Comparison of ENCODE assay signal across 8 cellular contexts in the genomic region with DNA sequence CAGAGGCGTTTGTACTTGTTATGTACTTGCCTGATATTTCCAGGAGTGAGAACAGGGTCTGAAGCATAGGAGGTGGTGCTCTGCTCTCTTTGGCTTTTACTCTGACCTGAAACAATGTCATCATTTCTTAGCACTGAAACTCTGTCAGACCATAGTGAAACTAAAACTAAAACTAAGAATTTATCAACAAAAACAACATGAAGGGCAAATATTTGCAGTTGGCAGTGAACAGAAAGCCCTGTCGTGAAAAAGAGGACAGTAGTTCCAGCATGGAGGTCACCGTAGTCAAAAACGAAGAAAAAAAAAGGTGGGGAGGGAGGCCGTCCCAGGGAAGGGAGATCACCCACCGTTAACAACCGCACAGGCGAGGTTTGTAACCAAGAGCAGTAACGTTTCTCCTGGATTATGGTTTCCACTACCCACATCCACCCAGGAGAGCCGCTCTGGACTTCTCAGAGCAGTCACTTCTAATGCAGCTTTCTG.
DNase-seq lines count a peak whose midpoint lies in the region; ATAC-seq and TF ChIP-seq lines count a peak whose summit lies in the region.

No MANE protein-coding gene starts in this region.

- H2BK5ac ChIP-seq in H9 (ENCODE audit: insufficient read length, low read length), result no peak overlapping the region

- H3K23me2 ChIP-seq in H9 (ENCODE audit: insufficient read length, low read depth, low read length, poor library complexity, severe bottlenecking), result no peaks in the 10 kb centered on the region

- H3K36me3 Mint-ChIP-seq in H9 (ENCODE audit: insufficient read depth in 1 of 3, low read depth in 3 of 3), result peaks cover 2 to 20% (median 6%) of the 10 kb centered on the region in 3 experiments
- H3K36me3 Mint-ChIP-seq in stimulated activated effector memory CD8-positive, alpha-beta T cell treated with anti-CD3 and anti-CD28 coated beads, Interleukin-12 subunit alpha, Interleukin-12 subunit beta, amount 100 ng/mL, for 72 hours, result no peaks in the 10 kb centered on the region

- H3K4me1 ChIP-seq in H9 (ENCODE audit: insufficient read depth, low read length) (peaks cover 11% of the 10 kb centered on the region), Peyer's patch (peaks cover 0 to 7% (median 2%) of the 10 kb centered on the region in 4 donors)

- no peak overlapping the region for H2AFZ ChIP-seq in H9 (ENCODE audit: low read length)

- TF ChIP-seq CTCF in GM12865 (IDR thresholded peaks at IDR 0.05; ENCODE audit: insufficient read depth, low read depth, low read length, missing control alignments) (no peak), H9 (conservative IDR thresholded peaks at IDR 0.05) (no peak), Peyer's patch (IDR thresholded peaks at IDR 0.05) (no peak)

- H4K20me1 ChIP-seq in H9 (ENCODE audit: control insufficient read depth, insufficient read depth, insufficient read length), result no peaks in the 10 kb centered on the region

- H3K27ac Mint-ChIP-seq in H9, result peak overlapping the region; percentile 7 to 93 (median 24); a peak in 5 of 7 replicates
- peak overlapping the region; percentile 85 for H3K27ac Mint-ChIP-seq in stimulated activated effector memory CD8-positive, alpha-beta T cell treated with anti-CD3 and anti-CD28 coated beads, Interleukin-12 subunit alpha, Interleukin-12 subunit beta, amount 100 ng/mL, for 72 hours

- H3K4me2 ChIP-seq in H9 (ENCODE audit: insufficient read depth, insufficient read length, low read length), result no peak overlapping the region

- no peak overlapping the region for H3K4me3 ChIP-seq in GM12865 (ENCODE audit: low read depth, low read length)
- H3K4me3 ChIP-seq in Peyer's patch, result peak overlapping the region in 3 of 4 donors; percentile 14 to 48 (median 46)

- peak; percentile 73 for ATAC-seq in Right ventricle myocardium superior (ENCODE audit: poor library complexity)
- peak; percentile 85 for ATAC-seq in stimulated activated effector memory CD8-positive, alpha-beta T cell treated with anti-CD3 and anti-CD28 coated beads, Interleukin-12 subunit alpha, Interleukin-12 subunit beta, amount 100 ng/mL, for 72 hours

- H3K27ac ChIP-seq in H9 (ENCODE audit: insufficient read length, low read depth, low read length) (no peak overlapping the region), Peyer's patch (peak overlapping the region in 3 of 4 donors; percentile 1 to 64 (median 26))

- H3K36me3 ChIP-seq in Peyer's patch, result no peaks in the 10 kb centered on the region

- DNase-seq in GM12865 (ENCODE audit: low read depth) (peak; percentile 22), H9 (no peak), Peyer's patch (no peak), Right ventricle myocardium superior (no peak), NCI-H524 treated with DMSO at 0.1 percent for 48 hours (lab: John Stamatoyannopoulos, UW) (no peak), NCI-H1092 treated with DMSO at 0.1 percent for 48 hours (lab: John Stamatoyannopoulos, UW) (no peak)
- DNase-seq in stimulated activated effector memory CD8-positive, alpha-beta T cell treated with anti-CD3 and anti-CD28 coated beads, Interleukin-12 subunit alpha, Interleukin-12 subunit beta, amount 100 ng/mL, for 72 hours (ENCODE audit: low spot score in 2 of 2), result no peak
- no peak for DNase-seq in activated CD4-positive, CD25-positive, alpha-beta regulatory T cell treated with anti-CD3 and anti-CD28 coated beads, Interleukin-2, amount 50 U/mL, for 72 hours

- no peak overlapping the region for H2BK120ac ChIP-seq in H9 (ENCODE audit: low read depth, low read length, poor library complexity, severe bottlenecking)

- H3K56ac ChIP-seq in H9 (ENCODE audit: insufficient read length, low read depth, low read length), result no peak overlapping the region

- H4K8ac ChIP-seq in H9 (replicated peaks; ENCODE audit: insufficient read length, low read depth, low read length), result no peak overlapping the region

- H3K27me3 ChIP-seq in H9 (ENCODE audit: insufficient read depth, low read length) (no peaks in the 10 kb centered on the region), Peyer's patch (no peaks in the 10 kb centered on the region)

- no CpG with 5 or more reads among the region's 10 CpGs for WGBS in H9 (ENCODE audit: extremely low coverage, insufficient read length, low lambda C conversion rate)

- no peak overlapping the region for H2AK5ac ChIP-seq in H9 (ENCODE audit: insufficient read length, low read length)

- H3K9me3 ChIP-seq in H9 (ENCODE audit: control insufficient read depth, low read depth, low read length) (no peaks in the 10 kb centered on the region), Peyer's patch (no peaks in the 10 kb centered on the region)

- no peak overlapping the region for H3K14ac ChIP-seq in H9 (ENCODE audit: insufficient read depth, low read length)

- H3K4ac ChIP-seq in H9 (ENCODE audit: low read depth, low read length), result no peak overlapping the region

- H2BK12ac ChIP-seq in H9 (ENCODE audit: insufficient read length, low read depth, low read length), result no peak overlapping the region

- intact Hi-C loops in Right ventricle myocardium superior (cut with DNase I), result no loop called here

- no peaks in the 10 kb centered on the region for H3K79me2 ChIP-seq in H9 (ENCODE audit: insufficient read depth, low read length)

- H3K79me1 ChIP-seq in H9 (ENCODE audit: insufficient read depth, low read depth, low read length, poor library complexity, severe bottlenecking), result no peaks in the 10 kb centered on the region

- H2BK20ac ChIP-seq in H9 (ENCODE audit: low read depth, low read length, poor library complexity, severe bottlenecking), result no peak overlapping the region

- TF ChIP-seq POLR2A in Peyer's patch (IDR thresholded peaks at IDR 0.05), result no peak

- no peaks in the 10 kb centered on the region for H3K27me3 Mint-ChIP-seq in H9 (ENCODE audit: low read depth)

- H3K9me3 Mint-ChIP-seq in H9, result peaks cover 0 to 5% of the 10 kb centered on the region in 2 experiments; a peak in 1 of 5 replicates
- H3K9me3 Mint-ChIP-seq in stimulated activated effector memory CD8-positive, alpha-beta T cell treated with anti-CD3 and anti-CD28 coated beads, Interleukin-12 subunit alpha, Interleukin-12 subunit beta, amount 100 ng/mL, for 72 hours, result peaks cover 2% of the 10 kb centered on the region

- no peak overlapping the region for H2BK15ac ChIP-seq in H9 (ENCODE audit: low read depth, low read length)

- no peak overlapping the region for H3K18ac ChIP-seq in H9 (ENCODE audit: insufficient read length, low read depth, low read length)

- peaks cover 60 to 67% of the 10 kb centered on the region in 2 experiments for H3K4me1 Mint-ChIP-seq in H9
- H3K4me1 Mint-ChIP-seq in stimulated activated effector memory CD8-positive, alpha-beta T cell treated with anti-CD3 and anti-CD28 coated beads, Interleukin-12 subunit alpha, Interleukin-12 subunit beta, amount 100 ng/mL, for 72 hours, result no peaks in the 10 kb centered on the region

- no peak overlapping the region for H3K23ac ChIP-seq in H9 (ENCODE audit: insufficient read length, low read depth, low read length)

- no peak overlapping the region for H3T11ph ChIP-seq in H9 (ENCODE audit: low read length)

- H4K5ac ChIP-seq in H9 (ENCODE audit: insufficient read length, low read depth, low read length), result no peak overlapping the region

- no peak overlapping the region for H3K9ac ChIP-seq in H9 (ENCODE audit: extremely low read depth, insufficient read length, low read length)

- H4K91ac ChIP-seq in H9 (ENCODE audit: insufficient read length, low read depth, low read length), result no peak overlapping the region

- 0 out of 5 replicates have a peak overlapping the region, but pooled peaks of 1 of the 2 experiments have one; percentile 17 for H3K4me3 Mint-ChIP-seq in H9
- peak overlapping the region; percentile 55 for H3K4me3 Mint-ChIP-seq in stimulated activated effector memory CD8-positive, alpha-beta T cell treated with anti-CD3 and anti-CD28 coated beads, Interleukin-12 subunit alpha, Interleukin-12 subunit beta, amount 100 ng/mL, for 72 hours
